24 cellular contexts compared by ENCODE assay signal in genomic region chr13:98312606-98313005, GRCh38.
DNase-seq lines count a peak whose midpoint lies in the region; ATAC-seq and TF ChIP-seq lines count a peak whose summit lies in the region.
"Had no signal": no experiment of that assay in that cellular context is flagged by ENCODE, and none has a peak within 500 bp of the region (broad histone marks: within the 10 kb centered on the region; RNA-seq: fewer than 3 reads in every experiment).

No MANE protein-coding gene starts in this region.

- H3K27ac ChIP-seq in rectal smooth muscle tissue (ENCODE audit: low read depth, low read length) (peak overlapping the region; percentile 55), PC-9 (no peak overlapping the region)
- H3K27ac ChIP-seq: GM23248, SJCRH30 had no signal

- POLR2A ChIA-PET in WTC11 (lab: Charles Lee) = no interaction called here
- POLR2A ChIA-PET in PC-9 (lab: Charles Lee; ENCODE audit: unreplicated experiment) = no interaction called here

- H3K9me2 ChIP-seq in PC-9 (ENCODE audit: insufficient read depth) = no peaks in the 10 kb centered on the region

- H3K9ac ChIP-seq in rectal smooth muscle tissue (ENCODE audit: low read length) = no peak overlapping the region
- H3K9ac ChIP-seq: BLaER1 treated with 17β-estradiol and CSF1 and Interleukin-3, amounts not matched to agents 10 nM and 100 nM; GM23248 had no signal

- H4K20me1 ChIP-seq in PC-9 (ENCODE audit: insufficient read depth) = no peaks in the 10 kb centered on the region

- H3K4me2 ChIP-seq in PC-9 = no peak overlapping the region

- H3K9me3 ChIP-seq in mucosa of descending colon (no peaks in the 10 kb centered on the region), PC-9 (ENCODE audit: insufficient read depth, low read depth) (no peaks in the 10 kb centered on the region)
- H3K9me3 ChIP-seq: HAP-1, SJCRH30 had no signal

- no peak overlapping the region for H2AFZ ChIP-seq in PC-9
- H2AFZ ChIP-seq: GM23248 had no signal

- peak overlapping the region; percentile 75 for H3K27ac Mint-ChIP-seq in WTC11
- no peak overlapping the region for H3K27ac Mint-ChIP-seq in activated naive CD4-positive, alpha-beta T cell treated with anti-CD3 and anti-CD28 coated beads, Interleukin-2, amount 10 ng/mL, durations not matched to agents 7 days and 5 days
- H3K27ac Mint-ChIP-seq: HFFc6 had no signal

- no peaks in the 10 kb centered on the region for H3F3A ChIP-seq in PC-9 (ENCODE audit: insufficient read depth, low read depth)

- no peaks in the 10 kb centered on the region for H3K9me3 Mint-ChIP-seq in WTC11
- no peaks in the 10 kb centered on the region for H3K9me3 Mint-ChIP-seq in activated naive CD4-positive, alpha-beta T cell treated with anti-CD3 and anti-CD28 coated beads, Interleukin-2, amount 10 ng/mL, durations not matched to agents 7 days and 5 days
- H3K9me3 Mint-ChIP-seq: CD4-positive, alpha-beta memory T cell; HFFc6 had no signal

- in situ Hi-C loops in ACHN (cut with HindIII; ENCODE audit: low pct_ligation_motif_present, low pct_unique_long_range_greater_than_20kb, low sequenced_read_pairs) = no loop called here

- no peaks in the 10 kb centered on the region for H3K27me3 Mint-ChIP-seq in WTC11 (ENCODE audit: low read depth)
- no peaks in the 10 kb centered on the region for H3K27me3 Mint-ChIP-seq in activated naive CD4-positive, alpha-beta T cell treated with anti-CD3 and anti-CD28 coated beads, Interleukin-2, amount 10 ng/mL, durations not matched to agents 7 days and 5 days

- H3K79me2 ChIP-seq in PC-9 (ENCODE audit: low read depth) = no peaks in the 10 kb centered on the region

- ATAC-seq in WTC11 (no peak), mucosa of descending colon (peak; percentile 11), GM18519 (IDR thresholded peaks at IDR 0.05; ENCODE audit: low FRiP score, unreplicated experiment) (no peak)
- ATAC-seq: Right ventricle myocardium inferior, SK-N-SH treated with all-trans-retinoic acid at 6 μM for 48 hours had no signal

- H3K4me1 Mint-ChIP-seq in WTC11 = peaks cover 61% of the 10 kb centered on the region
- no peaks in the 10 kb centered on the region for H3K4me1 Mint-ChIP-seq in activated naive CD4-positive, alpha-beta T cell treated with anti-CD3 and anti-CD28 coated beads, Interleukin-2, amount 10 ng/mL, durations not matched to agents 7 days and 5 days
- H3K4me1 Mint-ChIP-seq: CD4-positive, alpha-beta memory T cell had no signal

- CTCF ChIA-PET in WTC11 (lab: Charles Lee) = interaction anchor here (2.0 kb wide), 1 partner anchor 37 kb away, joined by 6 read pairs; no protein-coding TSS in a partner anchor
- CTCF ChIA-PET in PC-9 (lab: Charles Lee) = no interaction called here
- CTCF ChIA-PET in activated naive CD4-positive, alpha-beta T cell treated with anti-CD3 and anti-CD28 coated beads, Interleukin-2, amount 10 ng/mL, durations not matched to agents 7 days and 5 days (lab: Charles Lee) = no interaction called here

- intact Hi-C loops in mucosa of descending colon (cut with DNase I, micrococcal nuclease) (no loop called here), PC-9 (cut with micrococcal nuclease; ENCODE audit: unreplicated experiment) (no loop called here)

- H3K4me1 ChIP-seq in mucosa of descending colon (ENCODE audit: low read depth) (peaks cover 20% of the 10 kb centered on the region), rectal smooth muscle tissue (ENCODE audit: control insufficient read depth, insufficient read depth, low read length) (peaks cover 7% of the 10 kb centered on the region), PC-9 (replicated peaks; ENCODE audit: insufficient read depth) (no peaks in the 10 kb centered on the region)

- peak; percentile 62 for DNase-seq in ACHN
- DNase-seq in WTC11 (ENCODE audit: low spot score) = no peak
- no peak for DNase-seq in mucosa of descending colon
- DNase-seq in PC-9 = no peak
- DNase-seq in cerebellar nuclear complex (lab: John Stamatoyannopoulos, UW) = no peak
- no peak for DNase-seq in activated naive CD4-positive, alpha-beta T cell treated with anti-CD3 and anti-CD28 coated beads, Interleukin-2, amount 10 ng/mL, durations not matched to agents 7 days and 5 days
- DNase-seq: CD4-positive, alpha-beta memory T cell; COR-L47; DMS53; GM23248; HFFc6; NCI-H1048; NCI-H1417 treated with DMSO at 0.1 percent for 48 hours; NCI-H1694 treated with DMSO at 0.1 percent for 48 hours; NCI-H2081; NCI-H226; NCI-H510A treated with DMSO at 0.1 percent for 48 hours; SJCRH30 had no signal

- BruUV-seq in PC-9 (replicated peaks; lab: Mats Ljungman, UMichigan) = no TSS peak

- H3K36me3 ChIP-seq in mucosa of descending colon (ENCODE audit: low read depth) (no peaks in the 10 kb centered on the region), rectal smooth muscle tissue (ENCODE audit: control insufficient read depth, insufficient read depth, low read length) (no peaks in the 10 kb centered on the region), PC-9 (ENCODE audit: low read depth) (no peaks in the 10 kb centered on the region)
- H3K36me3 ChIP-seq: HAP-1, SJCRH30 had no signal

- H3K4me3 Mint-ChIP-seq in WTC11 = no peak overlapping the region
- no peak overlapping the region for H3K4me3 Mint-ChIP-seq in activated naive CD4-positive, alpha-beta T cell treated with anti-CD3 and anti-CD28 coated beads, Interleukin-2, amount 10 ng/mL, durations not matched to agents 7 days and 5 days
- H3K4me3 Mint-ChIP-seq: CD4-positive, alpha-beta memory T cell; HFFc6 had no signal

- TF ChIP-seq CTCF in WTC11 (IDR thresholded peaks at IDR 0.05) = no peak
- no peak for TF ChIP-seq CTCF in mucosa of descending colon (IDR thresholded peaks at IDR 0.05)
- no peak for TF ChIP-seq CTCF in PC-9 (conservative IDR thresholded peaks at IDR 0.05)

- H3K36me3 Mint-ChIP-seq in WTC11 = no peaks in the 10 kb centered on the region
- H3K36me3 Mint-ChIP-seq in activated naive CD4-positive, alpha-beta T cell treated with anti-CD3 and anti-CD28 coated beads, Interleukin-2, amount 10 ng/mL, durations not matched to agents 7 days and 5 days = no peaks in the 10 kb centered on the region
- H3K36me3 Mint-ChIP-seq: CD4-positive, alpha-beta memory T cell had no signal

- H3K4me3 ChIP-seq in mucosa of descending colon (no peak overlapping the region), rectal smooth muscle tissue (ENCODE audit: low read length) (no peak overlapping the region), PC-9 (no peak overlapping the region)
- H3K4me3 ChIP-seq: BLaER1 treated with 17β-estradiol and CSF1 and Interleukin-3, amounts not matched to agents 10 nM and 100 nM; GM23248; HAP-1; SJCRH30 had no signal

- no peaks in the 10 kb centered on the region for H3K27me3 ChIP-seq in rectal smooth muscle tissue (ENCODE audit: control insufficient read depth, insufficient read depth, low read length)
- H3K27me3 ChIP-seq in PC-9 (ENCODE audit: insufficient read depth, low read depth) = no peaks in the 10 kb centered on the region
- H3K27me3 ChIP-seq: BLaER1 treated with 17β-estradiol and CSF1 and Interleukin-3, amounts not matched to agents 10 nM and 100 nM; SJCRH30 had no signal

TF ChIP-seq in WTC11, 78 proteins besides CTCF, POLR2A, EP300 and RAD21 (continues in another document):
- TF ChIP-seq, protein P1, sequence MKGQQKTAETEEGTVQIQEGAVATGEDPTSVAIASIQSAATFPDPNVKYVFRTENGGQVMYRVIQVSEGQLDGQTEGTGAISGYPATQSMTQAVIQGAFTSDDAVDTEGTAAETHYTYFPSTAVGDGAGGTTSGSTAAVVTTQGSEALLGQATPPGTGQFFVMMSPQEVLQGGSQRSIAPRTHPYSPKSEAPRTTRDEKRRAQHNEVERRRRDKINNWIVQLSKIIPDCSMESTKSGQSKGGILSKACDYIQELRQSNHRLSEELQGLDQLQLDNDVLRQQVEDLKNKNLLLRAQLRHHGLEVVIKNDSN (CRISPR knock-in tag; IDR thresholded peaks at IDR 0.05) = no peak
- no peak for TF ChIP-seq ZNF512 (CRISPR knock-in tag; IDR thresholded peaks at IDR 0.05; ENCODE audit: borderline replicate concordance)
- TF ChIP-seq, protein P2, sequence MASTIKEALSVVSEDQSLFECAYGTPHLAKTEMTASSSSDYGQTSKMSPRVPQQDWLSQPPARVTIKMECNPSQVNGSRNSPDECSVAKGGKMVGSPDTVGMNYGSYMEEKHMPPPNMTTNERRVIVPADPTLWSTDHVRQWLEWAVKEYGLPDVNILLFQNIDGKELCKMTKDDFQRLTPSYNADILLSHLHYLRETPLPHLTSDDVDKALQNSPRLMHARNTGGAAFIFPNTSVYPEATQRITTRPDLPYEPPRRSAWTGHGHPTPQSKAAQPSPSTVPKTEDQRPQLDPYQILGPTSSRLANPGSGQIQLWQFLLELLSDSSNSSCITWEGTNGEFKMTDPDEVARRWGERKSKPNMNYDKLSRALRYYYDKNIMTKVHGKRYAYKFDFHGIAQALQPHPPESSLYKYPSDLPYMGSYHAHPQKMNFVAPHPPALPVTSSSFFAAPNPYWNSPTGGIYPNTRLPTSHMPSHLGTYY (CRISPR knock-in tag; IDR thresholded peaks at IDR 0.05) = no peak
- TF ChIP-seq ZNF263 (CRISPR knock-in tag; IDR thresholded peaks at IDR 0.05; ENCODE audit: low read depth) = no peak
